Comparison of ENCODE assay signal across 14 cellular contexts in the genomic region with DNA sequence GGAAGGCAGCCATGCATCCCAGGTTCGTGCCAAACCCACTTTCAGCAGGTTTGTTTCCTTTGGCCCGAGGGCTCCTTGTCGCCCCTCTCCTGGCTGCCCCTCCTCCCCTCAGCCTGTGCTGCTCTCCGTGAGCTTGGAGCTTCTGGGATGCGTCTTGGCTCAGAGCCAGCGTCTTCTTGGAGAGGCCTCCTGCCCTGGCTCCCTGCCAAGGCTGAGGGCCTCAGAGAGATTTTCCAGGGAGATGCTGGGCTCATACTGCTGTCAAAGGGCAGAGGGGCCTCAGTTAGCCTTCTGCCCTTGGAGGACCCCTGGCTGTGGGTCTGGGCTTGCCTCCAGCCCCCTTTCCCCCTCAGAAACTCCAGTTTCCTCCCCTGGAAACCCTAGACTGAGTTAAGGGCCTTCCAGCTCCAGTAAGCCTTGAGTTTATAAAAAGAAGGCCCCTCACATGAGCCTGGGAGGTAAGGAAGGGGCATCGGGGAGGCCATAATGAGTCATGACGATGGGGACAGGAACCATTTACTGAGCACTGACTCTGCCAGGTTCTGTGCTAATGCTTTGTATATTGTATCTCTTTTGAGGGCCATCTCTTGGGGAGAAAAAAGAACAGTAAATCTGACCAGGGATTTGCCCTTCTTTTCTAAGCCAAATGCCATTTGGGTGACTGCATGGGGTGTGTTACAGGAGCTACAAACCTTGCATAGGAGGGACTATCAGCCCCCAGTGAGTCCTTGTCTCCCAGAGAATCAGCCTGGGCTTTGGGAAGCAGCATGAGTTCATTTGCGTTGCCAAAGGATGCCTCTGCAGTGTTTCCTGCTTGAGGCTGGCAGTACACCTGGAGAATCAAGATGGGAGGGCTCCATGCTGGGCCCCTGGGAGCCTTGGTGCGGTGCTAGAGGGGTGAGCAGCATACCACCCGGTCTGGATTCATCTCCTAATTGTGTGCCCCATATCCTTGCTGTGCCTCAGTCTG. TPM values are rescaled to one million over a fixed set of nuclear protein-coding genes. Genes with fewer than 3 reads are reported as not detected.
DNase-seq lines count a peak whose midpoint lies in the region; ATAC-seq, FAIRE-seq and TF ChIP-seq lines count a peak whose summit lies in the region.
"Had no signal": no experiment of that assay in that cellular context is flagged by ENCODE, and none has a peak within 500 bp of the region (broad histone marks: within the 10 kb centered on the region; RNA-seq: fewer than 3 reads in every experiment).

No MANE protein-coding gene starts in this region.

- H3K4me1 Mint-ChIP-seq in astrocyte (ENCODE audit: low read depth, unreplicated experiment) (peaks cover 7% of the 10 kb centered on the region), nephron (peaks cover 59% of the 10 kb centered on the region)
- H3K4me1 Mint-ChIP-seq in activated naive CD8-positive, alpha-beta T cell treated with anti-CD3 and anti-CD28 coated beads, Interleukin-2, amount 50 U/mL, for 24 hours = no peaks in the 10 kb centered on the region

- H3K4me1 ChIP-seq in astrocyte (ENCODE audit: insufficient read depth, low read length) = peaks cover 9% of the 10 kb centered on the region

- no peak overlapping the region for H2AFZ ChIP-seq in astrocyte (ENCODE audit: low read depth, low read length)

- DNase-seq in G401 (ENCODE audit: low spot score) (peak; percentile 92), NCI-H2171 (lab: John Stamatoyannopoulos, UW) (peak; percentile 97), astrocyte (ENCODE audit: low read depth) (peak; percentile 8), GM13977 (ENCODE audit: low spot score) (no peak)
- no peak for DNase-seq in stimulated activated naive CD4-positive, alpha-beta T cell (lab: John Stamatoyannopoulos, UW)
- DNase-seq in activated naive CD8-positive, alpha-beta T cell treated with anti-CD3 and anti-CD28 coated beads, Interleukin-2, amount 50 U/mL, for 24 hours = no peak
- DNase-seq: DND-41; stimulated activated CD4-positive, alpha-beta T cell treated with anti-CD3 and anti-CD28 coated beads, Interleukin-4, amount 100 ng/mL, for 24 hours had no signal

- in situ Hi-C loops in G401 (cut with HindIII; ENCODE audit: low sequenced_read_pairs) = no loop called here
- in situ Hi-C loops in GM13977 (cut with MboI; ENCODE audit: low pct_unique_long_range_greater_than_20kb, low sequenced_read_pairs, unreplicated experiment) = no loop called here

- peaks cover 14% of the 10 kb centered on the region for H4K20me1 ChIP-seq in astrocyte (ENCODE audit: insufficient read depth, low read length)

- H3K36me3 Mint-ChIP-seq in astrocyte (ENCODE audit: low read depth, unreplicated experiment) = no peaks in the 10 kb centered on the region
- no peaks in the 10 kb centered on the region for H3K36me3 Mint-ChIP-seq in nephron (ENCODE audit: low read depth)
- no peaks in the 10 kb centered on the region for H3K36me3 Mint-ChIP-seq in activated naive CD8-positive, alpha-beta T cell treated with anti-CD3 and anti-CD28 coated beads, Interleukin-2, amount 50 U/mL, for 24 hours (ENCODE audit: low read depth)
- H3K36me3 Mint-ChIP-seq: activated naive CD8-positive, alpha-beta T cell had no signal

- peaks cover 3% of the 10 kb centered on the region for H3K9me3 Mint-ChIP-seq in astrocyte (ENCODE audit: unreplicated experiment)
- H3K9me3 Mint-ChIP-seq in nephron = no peaks in the 10 kb centered on the region
- H3K9me3 Mint-ChIP-seq in activated naive CD8-positive, alpha-beta T cell treated with anti-CD3 and anti-CD28 coated beads, Interleukin-2, amount 50 U/mL, for 24 hours = no peaks in the 10 kb centered on the region

- H3K9me3 ChIP-seq in astrocyte (ENCODE audit: insufficient read depth, low read depth, low read length) = no peaks in the 10 kb centered on the region

- no peak overlapping the region for H3K9ac ChIP-seq in astrocyte (ENCODE audit: low read length)

- H3K4me3 Mint-ChIP-seq in astrocyte (ENCODE audit: unreplicated experiment) (no peak overlapping the region), nephron (peak overlapping the region in 1 of 3 experiments; percentile 1)
- no peak overlapping the region for H3K4me3 Mint-ChIP-seq in activated naive CD8-positive, alpha-beta T cell treated with anti-CD3 and anti-CD28 coated beads, Interleukin-2, amount 50 U/mL, for 24 hours
- H3K4me3 Mint-ChIP-seq: activated naive CD8-positive, alpha-beta T cell had no signal

- no peak overlapping the region for H3K27ac ChIP-seq in astrocyte (ENCODE audit: low read depth, low read length)

- TF ChIP-seq CTCF in astrocyte (IDR thresholded peaks at IDR 0.05; ENCODE audit: insufficient read depth, low read depth, low read length) = no peak
- no peak for TF ChIP-seq CTCF in nephron (IDR thresholded peaks at IDR 0.05; ENCODE audit: unreplicated experiment in 3 of 3)
- TF ChIP-seq CTCF in GM13977 (IDR thresholded peaks at IDR 0.05; ENCODE audit: extremely low read depth, insufficient read depth, missing control alignments) = no peak

- H3K27me3 Mint-ChIP-seq in astrocyte (ENCODE audit: low read depth, unreplicated experiment) = peaks cover 81% of the 10 kb centered on the region
- H3K27me3 Mint-ChIP-seq in nephron (ENCODE audit: low read depth) = peaks cover 82% of the 10 kb centered on the region
- H3K27me3 Mint-ChIP-seq in activated naive CD8-positive, alpha-beta T cell treated with anti-CD3 and anti-CD28 coated beads, Interleukin-2, amount 50 U/mL, for 24 hours = peaks cover 23% of the 10 kb centered on the region

- no peak overlapping the region for H3K4me2 ChIP-seq in astrocyte (ENCODE audit: low read length)

- H3K36me3 ChIP-seq in astrocyte (ENCODE audit: insufficient read depth, low read length) = no peaks in the 10 kb centered on the region

- H3K27me3 ChIP-seq in astrocyte (ENCODE audit: insufficient read depth, low read length) = peaks cover 87% of the 10 kb centered on the region

- H3K79me2 ChIP-seq in astrocyte (ENCODE audit: insufficient read depth, low read length) = no peaks in the 10 kb centered on the region

- no peak overlapping the region for H3K4me3 ChIP-seq in astrocyte (ENCODE audit: insufficient read depth, low read depth, low read length)

- no peak for ATAC-seq in HG03175 (IDR thresholded peaks at IDR 0.05; ENCODE audit: unreplicated experiment)
- ATAC-seq in activated naive CD8-positive, alpha-beta T cell treated with anti-CD3 and anti-CD28 coated beads, Interleukin-2, amount 50 U/mL, for 24 hours = no peak
- ATAC-seq: HCT116 had no signal

- FAIRE-seq in astrocyte (lab: Jason Lieb, UNC) = no peak
- FAIRE-seq: keratinocyte, RCC 7860 had no signal

- H3K27ac Mint-ChIP-seq in astrocyte (ENCODE audit: unreplicated experiment) (no peak overlapping the region), nephron (peak overlapping the region; percentile 19 to 62 (median 44))
- H3K27ac Mint-ChIP-seq in activated naive CD8-positive, alpha-beta T cell treated with anti-CD3 and anti-CD28 coated beads, Interleukin-2, amount 50 U/mL, for 24 hours = no peak overlapping the region
- H3K27ac Mint-ChIP-seq: activated naive CD8-positive, alpha-beta T cell had no signal

RNA-seq across cellular contexts. Expression of gene POLG, which starts 49.3 kb away (rescaled TPM):
- 93.8 and 95.5 TPM in 2 replicates for total RNA-seq in G401 (2014; rRNA removed; shearing (Covaris generic))
- total RNA-seq in astrocyte = 48.5 and 54.4 TPM in 2 replicates

Comparison
In these comparisons a context has a peak if more than half of its experiments do, and no peak if none do; other contexts are left out.
1. DNase-seq: peak in G401 (single experiment), NCI-H2171 (single experiment) and astrocyte (single experiment); none in stimulated activated naive CD4-positive, alpha-beta T cell (0 of 6), GM13977 (single experiment) and activated naive CD8-positive, alpha-beta T cell treated with anti-CD3 and anti-CD28 coated beads, Interleukin-2, amount 50 U/mL, for 24 hours (single experiment).
2. H3K27ac Mint-ChIP-seq: peak in nephron (3 of 3); none in astrocyte (single experiment) and activated naive CD8-positive, alpha-beta T cell treated with anti-CD3 and anti-CD28 coated beads, Interleukin-2, amount 50 U/mL, for 24 hours (single experiment).